27 cellular contexts compared by ENCODE assay signal in the genomic region with DNA sequence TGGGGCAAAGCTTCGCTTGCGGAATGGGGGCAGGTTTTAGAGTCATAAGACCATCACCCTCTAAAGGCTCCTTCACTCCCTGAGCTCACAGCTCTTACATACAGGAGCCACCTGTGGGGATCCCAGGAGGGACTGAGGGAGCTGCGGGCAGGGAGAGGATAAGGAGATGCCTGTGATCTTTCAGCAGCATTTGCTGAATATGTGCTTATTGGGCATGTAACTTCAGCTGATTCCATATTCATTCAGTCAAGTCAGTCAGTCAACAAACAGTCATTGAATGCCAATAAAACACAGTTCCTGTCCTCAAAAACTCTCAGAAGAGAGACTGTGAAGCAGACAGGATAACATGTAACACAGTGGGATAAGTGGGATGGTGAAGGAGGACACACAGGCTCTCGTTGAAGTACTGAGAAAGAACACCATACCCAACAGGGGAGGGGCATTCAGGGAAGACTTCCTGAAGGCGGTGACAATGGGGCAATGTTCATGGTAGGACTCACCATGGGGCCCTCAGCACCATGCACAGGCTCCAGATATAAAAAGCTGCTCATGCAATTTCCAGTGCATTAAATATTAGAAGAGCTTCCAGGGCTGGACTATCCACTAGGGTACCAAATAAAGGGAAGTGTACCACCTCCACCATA.
"Had no signal": no experiment of that assay in that cellular context is flagged by ENCODE, and none has a peak within 500 bp of the region (broad histone marks: within the 10 kb centered on the region; RNA-seq: fewer than 3 reads in every experiment).

No MANE protein-coding gene starts in this region.

- H3K4me1 ChIP-seq: esophagus muscularis mucosa, pancreas, right atrium auricular region had no signal

- H3K27ac ChIP-seq: esophagus muscularis mucosa, foreskin keratinocyte, heart left ventricle, pancreas, right atrium auricular region, vagina had no signal

- ATAC-seq: foreskin keratinocyte; heart left ventricle; naive thymus-derived CD4-positive, alpha-beta T cell; pancreas had no signal

- H3K9me3 Mint-ChIP-seq: activated B cell treated with CpG ODN at 0.5 μM for 24 hours; activated naive CD4-positive, alpha-beta T cell treated with anti-CD3 and anti-CD28 coated beads, Interleukin-2, amount 10 ng/mL, durations not matched to agents 7 days and 5 days; activated T-helper 1 cell treated with anti-CD3 and anti-CD28 coated beads, Interleukin-12 subunit alpha, Interleukin-12 subunit beta, Interleukin-2, Interleukin-4 antibody, amounts not matched to agents 30 ng/mL and 10 ng/mL and 1 ng/mL, durations not matched to agents 14 hours and 24 hours and 36 hours; immature natural killer cell; naive thymus-derived CD4-positive, alpha-beta T cell; stimulated activated naive CD8-positive, alpha-beta T cell treated with anti-CD3 and anti-CD28 coated beads, Interleukin-15, Interleukin-2, amounts not matched to agents 100 ng/mL and 50 ng/mL, for 24 hours; T-helper 2 cell treated with Interferon-gamma antibody and Interleukin-4, amounts not matched to agents 5 μg/mL and 100 μg/mL, for 36 hours; type B pancreatic cell had no signal

- H3K4me3 Mint-ChIP-seq: activated B cell treated with CpG ODN at 0.5 μM for 24 hours; activated naive CD4-positive, alpha-beta T cell treated with anti-CD3 and anti-CD28 coated beads, Interleukin-2, amount 10 ng/mL, durations not matched to agents 7 days and 5 days; activated T-helper 1 cell treated with anti-CD3 and anti-CD28 coated beads, Interleukin-12 subunit alpha, Interleukin-12 subunit beta, Interleukin-2, Interleukin-4 antibody, amounts not matched to agents 30 ng/mL and 10 ng/mL and 1 ng/mL, durations not matched to agents 14 hours and 24 hours and 36 hours; immature natural killer cell; stimulated activated naive CD8-positive, alpha-beta T cell treated with anti-CD3 and anti-CD28 coated beads, Interleukin-15, Interleukin-2, amounts not matched to agents 100 ng/mL and 50 ng/mL, for 24 hours; T-helper 2 cell treated with Interferon-gamma antibody and Interleukin-4, amounts not matched to agents 5 μg/mL and 100 μg/mL, for 36 hours; type B pancreatic cell had no signal

- H3K27me3 ChIP-seq: heart left ventricle, pancreas, right atrium auricular region, vagina had no signal

- FAIRE-seq: pancreas had no signal

- DNase-seq: activated CD4-positive, alpha-beta T cell treated with anti-CD3 and anti-CD28 coated beads, Interleukin-2, amount 50 U/mL, for 4 hours; activated effector memory CD4-positive, alpha-beta T cell treated with anti-CD3 and anti-CD28 coated beads, Interleukin-2, amount 50 U/mL, for 16 hours; activated naive CD4-positive, alpha-beta T cell treated with anti-CD3 and anti-CD28 coated beads, Interleukin-2, amount 10 ng/mL, durations not matched to agents 7 days and 5 days; activated T-cell treated with anti-CD3 and anti-CD28 coated beads for 4 hours; amygdala; central memory CD4-positive, alpha-beta T cell; dermis blood vessel endothelial cell; effector CD4-positive, alpha-beta T cell; foreskin keratinocyte; heart left ventricle; hypothalamus; immature natural killer cell; midbrain; naive thymus-derived CD4-positive, alpha-beta T cell; nucleus accumbens; pancreas; stimulated activated CD4-positive, alpha-beta T cell treated with anti-CD3 and anti-CD28 coated beads, Interleukin-15, amount 100 ng/mL, for 24 hours; substantia nigra; T-helper 1 cell had no signal

- H3K36me3 Mint-ChIP-seq: activated naive CD4-positive, alpha-beta T cell treated with anti-CD3 and anti-CD28 coated beads, Interleukin-2, amount 10 ng/mL, durations not matched to agents 7 days and 5 days; type B pancreatic cell had no signal

- H3K4me3 ChIP-seq: esophagus muscularis mucosa, heart left ventricle, pancreas, right atrium auricular region, vagina had no signal

- H3K9me3 ChIP-seq: esophagus muscularis mucosa, heart left ventricle, pancreas, right atrium auricular region, vagina had no signal

- H3K27ac Mint-ChIP-seq: activated B cell treated with CpG ODN at 0.5 μM for 24 hours; activated naive CD4-positive, alpha-beta T cell treated with anti-CD3 and anti-CD28 coated beads, Interleukin-2, amount 10 ng/mL, durations not matched to agents 7 days and 5 days; activated T-helper 1 cell treated with anti-CD3 and anti-CD28 coated beads, Interleukin-12 subunit alpha, Interleukin-12 subunit beta, Interleukin-2, Interleukin-4 antibody, amounts not matched to agents 30 ng/mL and 10 ng/mL and 1 ng/mL, durations not matched to agents 14 hours and 24 hours and 36 hours; stimulated activated naive CD8-positive, alpha-beta T cell treated with anti-CD3 and anti-CD28 coated beads, Interleukin-15, Interleukin-2, amounts not matched to agents 100 ng/mL and 50 ng/mL, for 24 hours; T-helper 2 cell treated with Interferon-gamma antibody and Interleukin-4, amounts not matched to agents 5 μg/mL and 100 μg/mL, for 36 hours; type B pancreatic cell had no signal

- H3K36me3 ChIP-seq: esophagus muscularis mucosa, heart left ventricle, pancreas, right atrium auricular region, vagina had no signal
